In the genomic region with DNA sequence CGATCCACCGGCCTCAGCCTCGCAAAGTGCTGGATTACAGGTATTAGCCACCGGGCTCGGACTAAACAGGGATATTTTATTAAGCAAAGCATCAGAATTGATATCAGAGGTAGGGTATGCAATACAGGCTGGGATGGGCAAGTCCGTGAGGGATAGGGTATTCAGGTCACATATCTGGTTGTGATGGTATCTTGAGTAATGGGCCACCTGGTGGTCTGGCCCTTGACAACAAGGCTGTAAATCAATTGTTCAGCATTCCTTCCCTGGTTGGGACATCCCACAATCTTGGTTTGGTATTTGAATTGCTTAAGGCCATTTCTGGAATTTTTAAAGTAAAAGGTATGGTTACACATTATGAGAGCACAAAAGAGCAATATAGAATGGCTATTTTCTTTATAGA, we compare ENCODE assay signal across 16 cellular contexts.
DNase-seq lines count a peak whose midpoint lies in the region; ATAC-seq, FAIRE-seq and TF ChIP-seq lines count a peak whose summit lies in the region.
"Had no signal": no experiment of that assay in that cellular context is flagged by ENCODE, and none has a peak within 500 bp of the region (broad histone marks: within the 10 kb centered on the region; RNA-seq: fewer than 3 reads in every experiment).

No MANE protein-coding gene starts in this region.

- H3K36me3 Mint-ChIP-seq in endodermal cell (ENCODE audit: low read depth) = no peaks in the 10 kb centered on the region
- no peaks in the 10 kb centered on the region for H3K36me3 Mint-ChIP-seq in progenitor cell of endocrine pancreas (ENCODE audit: insufficient read depth)
- H3K36me3 Mint-ChIP-seq: CD14-positive monocyte; CD8-positive, alpha-beta T cell had no signal

- H3K4me1 Mint-ChIP-seq in endodermal cell = peaks cover 3% of the 10 kb centered on the region
- peaks cover 6% of the 10 kb centered on the region for H3K4me1 Mint-ChIP-seq in progenitor cell of endocrine pancreas (ENCODE audit: low read depth)
- H3K4me1 Mint-ChIP-seq: CD14-positive monocyte had no signal

- H3K4me3 Mint-ChIP-seq in endodermal cell = no peak overlapping the region
- H3K4me3 Mint-ChIP-seq in progenitor cell of endocrine pancreas (ENCODE audit: low read depth) = no peak overlapping the region
- H3K4me3 Mint-ChIP-seq: CD14-positive monocyte; CD8-positive, alpha-beta T cell had no signal

- no peaks in the 10 kb centered on the region for H3K36me3 ChIP-seq in endodermal cell (ENCODE audit: control insufficient read depth, insufficient read depth, low read length)

- no peak overlapping the region for H3K27ac ChIP-seq in endodermal cell (ENCODE audit: low read depth, low read length)
- H3K27ac ChIP-seq: A549, GM23248 had no signal

- ATAC-seq in HG03432 (IDR thresholded peaks at IDR 0.05; ENCODE audit: unreplicated experiment) = no peak
- ATAC-seq: A549; CD8-positive, alpha-beta T cell had no signal

- no peak overlapping the region for H3K9ac ChIP-seq in endodermal cell (ENCODE audit: extremely low read depth, low read length, poor library complexity, severe bottlenecking)
- H3K9ac ChIP-seq: GM23248 had no signal

- FAIRE-seq in D721Med (lab: Jason Lieb, UNC) = no peak
- FAIRE-seq: A549 had no signal

- H3K9me3 ChIP-seq in endodermal cell (ENCODE audit: control insufficient read depth, low read length) = peaks cover 9% of the 10 kb centered on the region
- H3K9me3 ChIP-seq: A549 had no signal

- H3K27me3 Mint-ChIP-seq in endodermal cell (ENCODE audit: insufficient read depth) (no peaks in the 10 kb centered on the region), progenitor cell of endocrine pancreas (no peaks in the 10 kb centered on the region)

- 92 to 93% methylated on average over 6 of the region's 6 CpGs for WGBS in endodermal cell (ENCODE audit: insufficient coverage in 1 of 2, insufficient read length in 1 of 2), 2 experiments

- H3K27me3 ChIP-seq in endodermal cell (ENCODE audit: control insufficient read depth, insufficient read depth, low read length, poor library complexity, severe bottlenecking) = no peaks in the 10 kb centered on the region

- CTCF ChIA-PET in HEK293T (lab: Yijun Ruan, JAX) = no interaction called here

- H3K27ac Mint-ChIP-seq in endodermal cell = no peak overlapping the region
- H3K27ac Mint-ChIP-seq in progenitor cell of endocrine pancreas = peak overlapping the region; percentile 81
- H3K27ac Mint-ChIP-seq: CD8-positive, alpha-beta T cell had no signal

- H3K4me3 ChIP-seq in endodermal cell (ENCODE audit: low read length) = no peak overlapping the region
- H3K4me3 ChIP-seq: A549, GM23248 had no signal

- in situ Hi-C loops in GM13976 (cut with MboI; ENCODE audit: low sequenced_read_pairs, unreplicated experiment) = no loop called here

- DNase-seq in HEK293T (ENCODE audit: extremely low spot score) (no peak), endodermal cell (peak; percentile 49), islet precursor cell (peak; percentile 78), progenitor cell of endocrine pancreas (ENCODE audit: low spot score, unreplicated experiment) (no peak), GM13976 (ENCODE audit: low spot score) (no peak), D721Med (ENCODE audit: insufficient read length, low spot score) (no peak), foreskin melanocyte (no peak)
- DNase-seq: CD8-positive, alpha-beta T cell; COR-L47; GM23248; HCEC 1CT; IMR-90; KBM-7 had no signal

- peaks cover 11% of the 10 kb centered on the region for H3K9me3 Mint-ChIP-seq in endodermal cell
- peaks cover 4% of the 10 kb centered on the region for H3K9me3 Mint-ChIP-seq in progenitor cell of endocrine pancreas (ENCODE audit: low read depth)

- H3K4me1 ChIP-seq in endodermal cell (ENCODE audit: control insufficient read depth, insufficient read depth, low read length) = no peaks in the 10 kb centered on the region
- H3K4me1 ChIP-seq: A549 had no signal

- POLR2A ChIA-PET in HEK293T (lab: Yijun Ruan, JAX) = no interaction called here

- peak; percentile 43 for TF ChIP-seq CTCF in endodermal cell (conservative IDR thresholded peaks at IDR 0.05)
- no peak for TF ChIP-seq CTCF in progenitor cell of endocrine pancreas (IDR thresholded peaks at IDR 0.05; ENCODE audit: unreplicated experiment)
- no peak for TF ChIP-seq CTCF in GM13976 (IDR thresholded peaks at IDR 0.05; ENCODE audit: borderline replicate concordance, control extremely low read depth, extremely low read depth, insufficient read depth, missing control alignments)
- no peak for TF ChIP-seq CTCF in D721Med (IDR thresholded peaks at IDR 0.05; ENCODE audit: insufficient read depth, missing control alignments)

TF ChIP-seq in HEK293T, 16 proteins besides CTCF, POLR2A, EP300 and RAD21:
- TF ChIP-seq, protein P1, sequence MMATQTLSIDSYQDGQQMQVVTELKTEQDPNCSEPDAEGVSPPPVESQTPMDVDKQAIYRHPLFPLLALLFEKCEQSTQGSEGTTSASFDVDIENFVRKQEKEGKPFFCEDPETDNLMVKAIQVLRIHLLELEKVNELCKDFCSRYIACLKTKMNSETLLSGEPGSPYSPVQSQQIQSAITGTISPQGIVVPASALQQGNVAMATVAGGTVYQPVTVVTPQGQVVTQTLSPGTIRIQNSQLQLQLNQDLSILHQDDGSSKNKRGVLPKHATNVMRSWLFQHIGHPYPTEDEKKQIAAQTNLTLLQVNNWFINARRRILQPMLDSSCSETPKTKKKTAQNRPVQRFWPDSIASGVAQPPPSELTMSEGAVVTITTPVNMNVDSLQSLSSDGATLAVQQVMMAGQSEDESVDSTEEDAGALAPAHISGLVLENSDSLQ (IDR thresholded peaks at IDR 0.05) = peak; percentile 36
- no peak for TF ChIP-seq TARDBP (IDR thresholded peaks at IDR 0.05)

Comparison
In these comparisons a context has a peak if more than half of its experiments do, and no peak if none do; other contexts are left out.
1. DNase-seq: peak in endodermal cell (single experiment) and islet precursor cell (single experiment); none in HEK293T (single experiment), progenitor cell of endocrine pancreas (single experiment), GM13976 (single experiment), D721Med (single experiment) and foreskin melanocyte (single experiment).